ENCODE assay signal across 23 cellular contexts in the genomic region with DNA sequence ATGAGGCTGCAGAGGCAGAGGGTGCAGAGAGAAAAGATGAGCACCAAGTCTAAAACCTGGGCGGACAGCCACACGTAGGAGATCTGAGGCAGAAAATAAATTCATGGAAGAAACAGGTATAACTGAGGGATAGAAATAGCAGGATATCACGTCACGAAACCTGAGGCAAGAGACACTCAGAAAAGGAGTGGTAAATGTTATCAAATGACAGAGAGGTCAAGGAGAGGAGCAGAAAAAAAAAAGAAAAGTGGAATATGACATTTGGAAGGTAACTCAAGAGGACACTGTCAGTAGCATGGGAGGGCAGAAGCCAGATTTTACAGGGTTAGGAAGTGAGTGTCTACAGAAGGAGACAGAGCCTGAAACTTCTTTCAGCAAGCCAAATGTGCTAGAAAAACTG.
"Had no signal": no experiment of that assay in that cellular context is flagged by ENCODE, and none has a peak within 500 bp of the region (broad histone marks: within the 10 kb centered on the region; RNA-seq: fewer than 3 reads in every experiment).

No MANE protein-coding gene starts in this region.

- H3K27ac ChIP-seq: adrenal gland, body of pancreas, coronary artery, dorsolateral prefrontal cortex, left lung, tibial nerve had no signal

- H3K36me3 ChIP-seq: adrenal gland, left lung, tibial nerve had no signal

- H3K4me1 ChIP-seq: adrenal gland, left lung, tibial nerve had no signal

- H3K9me3 ChIP-seq: adrenal gland, body of pancreas, mucosa of descending colon had no signal

- H3K27me3 ChIP-seq: adrenal gland, body of pancreas, dorsolateral prefrontal cortex, left lung, tibial nerve had no signal

- H3K4me3 ChIP-seq: adrenal gland, body of pancreas, coronary artery, dorsolateral prefrontal cortex, left lung, mucosa of descending colon, tibial nerve had no signal

- ATAC-seq: body of pancreas; left lung; mucosa of descending colon; natural killer cell treated with Interleukin-12 subunit alpha and Interleukin-12 subunit beta and Interleukin-15 and Interleukin-18, amount 100 ng/mL, for 72 hours; stimulated activated naive B cell treated with anti-CD40 and anti-IgM and Interleukin-4, amounts not matched to agents 10 μg/mL and 1 μg/mL and 100 μg/mL, for 72 hours; T-cell had no signal

- DNase-seq: activated CD4-positive, alpha-beta memory T cell treated with anti-CD3 and anti-CD28 coated beads for 36 hours; activated CD4-positive, alpha-beta T cell treated with anti-CD3 and anti-CD28 coated beads for 48 hours; activated CD8-positive, alpha-beta memory T cell treated with anti-CD3 and anti-CD28 coated beads, Interleukin-2, amount 50 U/mL, for 4 hours; activated effector memory CD4-positive, alpha-beta T cell treated with anti-CD3 and anti-CD28 coated beads, Interleukin-2, amount 50 U/mL, for 16 hours; activated naive CD4-positive, alpha-beta T cell treated with anti-CD3 and anti-CD28 coated beads for 36 hours; activated naive CD8-positive, alpha-beta T cell treated with anti-CD3 and anti-CD28 coated beads for 36 hours; activated T-cell treated with anti-CD3 and anti-CD28 coated beads, Interleukin-2, amount 50 U/mL, for 1 hour; adrenal gland; aorta; body of pancreas; dorsolateral prefrontal cortex; head of caudate nucleus; kidney glomerular epithelial cell; left lung; mucosa of descending colon; posterior cingulate gyrus; stimulated activated CD4-positive, alpha-beta T cell treated with anti-CD3 and anti-CD28 coated beads, Interleukin-15, amount 100 ng/mL, for 24 hours; stimulated activated CD4-positive, alpha-beta T cell treated with anti-CD3 and anti-CD28 coated beads, Interleukin-2, amount 100 ng/mL, for 24 hours; stimulated activated naive B cell treated with anti-CD40 and anti-IgM and Interleukin-4, amounts not matched to agents 10 μg/mL and 1 μg/mL and 100 μg/mL, for 72 hours; T-cell had no signal
